12 cellular contexts compared by ENCODE assay signal in genomic region chr2:113078350-113078839, GRCh38. TPM values are rescaled to one million over a fixed set of nuclear protein-coding genes. Genes with fewer than 3 reads are reported as not detected.
A peak's percentile ranks its signal among the peaks of the same experiment; 100 is the strongest.
DNase-seq lines count a peak whose midpoint lies in the region; ATAC-seq, FAIRE-seq and TF ChIP-seq lines count a peak whose summit lies in the region.
"Had no signal": no experiment of that assay in that cellular context is flagged by ENCODE, and none has a peak within 500 bp of the region (broad histone marks: within the 10 kb centered on the region; RNA-seq: fewer than 3 reads in every experiment).

No MANE protein-coding gene starts in this region.

- no peak overlapping the region for H3K4me3 ChIP-seq in GM23248
- no peak overlapping the region for H3K4me3 ChIP-seq in Panc1 (ENCODE audit: low read depth in 2 of 2, low read length in 2 of 2)
- H3K4me3 ChIP-seq in skin epidermis = no peak overlapping the region
- H3K4me3 ChIP-seq: tibial artery had no signal

- peaks cover 5% of the 10 kb centered on the region; the same call in 1 of the 2 replicates for H3F3A ChIP-seq in GM23248 (ENCODE audit: insufficient read depth)

- CTCF ChIA-PET in Panc1 (lab: Charles Lee) = interaction anchor here (1.0 kb wide), 1 partner anchor 59 kb away, joined by 3 read pairs; no protein-coding TSS in a partner anchor

- TF ChIP-seq CTCF in Panc1 (IDR thresholded peaks at IDR 0.05) = no peak

- peaks cover 12% of the 10 kb centered on the region for H3K4me1 ChIP-seq in GM23248 (ENCODE audit: insufficient read depth)
- H3K4me1 ChIP-seq in Panc1 (ENCODE audit: control insufficient read depth, insufficient read depth, low read length) = no peaks in the 10 kb centered on the region
- H3K4me1 ChIP-seq: tibial artery had no signal

- FAIRE-seq in frontal cortex (lab: Jason Lieb, UNC) = no peak
- FAIRE-seq: endometrium had no signal

- POLR2A ChIA-PET in Panc1 (lab: Charles Lee) = no interaction called here

- no peaks in the 10 kb centered on the region for H4K20me1 ChIP-seq in GM23248 (ENCODE audit: insufficient read depth)

- WGBS in GM23248 (ENCODE audit: low coverage in 1 of 2, low lambda C conversion rate in 2 of 2, missing lambda C conversion rate in 2 of 2), 2 experiments = 28 to 31% methylated on average over 6 of the region's 6 CpGs

- BruUV-seq in Panc1 (replicated peaks; lab: Mats Ljungman, UMichigan) = no TSS peak

- H3K9me3 ChIP-seq in GM23248 (ENCODE audit: low read depth) = no peaks in the 10 kb centered on the region
- H3K9me3 ChIP-seq in Panc1 (ENCODE audit: control insufficient read depth, insufficient read depth, low read depth, low read length) = no peaks in the 10 kb centered on the region
- H3K9me3 ChIP-seq: tibial artery had no signal

- no peaks in the 10 kb centered on the region for H3K9me2 ChIP-seq in GM23248 (ENCODE audit: insufficient read depth)

- intact Hi-C loops in Panc1 (cut with micrococcal nuclease; ENCODE audit: unreplicated experiment) = no loop called here

- H3K9ac ChIP-seq in GM23248 = no peak overlapping the region

- H3K79me2 ChIP-seq in GM23248 (ENCODE audit: insufficient read depth) = no peaks in the 10 kb centered on the region

- H3K4me2 ChIP-seq in GM23248 (ENCODE audit: unreplicated experiment) = peak overlapping the region; percentile 23

- in situ Hi-C loops in GM23248 (cut with MboI) = no loop called here
- in situ Hi-C loops in Panc1 (cut with HindIII; ENCODE audit: low pct_unique_long_range_greater_than_20kb, low sequenced_read_pairs) = no loop called here

- H3K27me3 ChIP-seq in GM23248 (replicated peaks; ENCODE audit: insufficient read depth) = peaks cover 18% of the 10 kb centered on the region; the same call in 1 of the 2 replicates
- 0 out of 2 replicates have a peak, but pooled peaks cover 4% of the 10 kb centered on the region for H3K27me3 ChIP-seq in Panc1 (ENCODE audit: control insufficient read depth, insufficient read depth, low read length)

- H3K36me3 ChIP-seq in GM23248 (ENCODE audit: low read depth) (no peaks in the 10 kb centered on the region), Panc1 (ENCODE audit: control insufficient read depth, insufficient read depth, low read length) (no peaks in the 10 kb centered on the region)
- H3K36me3 ChIP-seq: tibial artery had no signal

- H3K27ac ChIP-seq in GM23248 = peak overlapping the region; percentile 40
- no peak overlapping the region for H3K27ac ChIP-seq in Panc1 (ENCODE audit: low read length)
- peak overlapping the region in 13 of 21 experiments; percentile 4 to 78 (median 62) for H3K27ac ChIP-seq in skin epidermis
- H3K27ac ChIP-seq: HL-60, tibial artery had no signal

- no peak overlapping the region for H2AFZ ChIP-seq in GM23248

- no peak; the same call in 1 of the 2 replicates for ATAC-seq in Panc1

- DNase-seq in GM23248 = peak; percentile 81
- DNase-seq in Panc1 (ENCODE audit: low read depth, low spot score) = peak; percentile 52
- peak; percentile 52 for DNase-seq in glomerular visceral epithelial cell (ENCODE audit: extremely low spot score)
- DNase-seq in stimulated activated CD4-positive, alpha-beta T cell treated with anti-CD3 and anti-CD28 coated beads, Interleukin-2, amount 100 ng/mL, for 24 hours = no peak
- no peak for DNase-seq in frontal cortex (ENCODE audit: low spot score in 2 of 2)
- no peak for DNase-seq in activated T-cell treated with anti-CD3 and anti-CD28 coated beads, Interleukin-2, amount 50 U/mL, for 48 hours
- DNase-seq: NCI-H1105; NK-92 treated with Interleukin-12 subunit alpha and Interleukin-12 subunit beta, amount 100 ng/mL, for 24 hours; tibial artery had no signal

RNA-seq across cellular contexts. Expression of gene IL1F10, which starts 10.6 kb away (rescaled TPM):
- not detected in 2 replicates for total RNA-seq in GM23248 (2014; rRNA removed; shearing (Covaris generic))
- not detected in 2 replicates for polyA plus RNA-seq in GM23248 (2016; fragmentation: Nextera tagmentation; extraction: Ambion mirVana)
- total RNA-seq in Panc1 (2021; ENCODE audit: unreplicated experiment) (not detected), frontal cortex (not detected)
- polyA plus RNA-seq in Panc1 (2012; ENCODE audit: insufficient read length) = not detected

RNA-seq across cellular contexts. Expression of gene IL36RN, which starts 19.4 kb away (rescaled TPM):
- not detected in 2 replicates for total RNA-seq in GM23248 (2014; rRNA removed; shearing (Covaris generic))
- polyA plus RNA-seq in GM23248 (2016; fragmentation: Nextera tagmentation; extraction: Ambion mirVana) = not detected in 2 replicates
- total RNA-seq in Panc1 (2021; ENCODE audit: unreplicated experiment) (not detected), frontal cortex (not detected)
- polyA plus RNA-seq in Panc1 (2012; ENCODE audit: insufficient read length) = not detected

RNA-seq across cellular contexts. Expression of gene IL36B, which starts 25.7 kb away (rescaled TPM):
- total RNA-seq in GM23248 (2014; rRNA removed; shearing (Covaris generic)) = not detected in 2 replicates
- polyA plus RNA-seq in GM23248 (2016; fragmentation: Nextera tagmentation; extraction: Ambion mirVana) = not detected in 2 replicates
- total RNA-seq in Panc1 (2021; ENCODE audit: unreplicated experiment) (not detected), frontal cortex (not detected)
- not detected for polyA plus RNA-seq in Panc1 (2012; ENCODE audit: insufficient read length)

RNA-seq across cellular contexts. Expression of gene IL1RN, which starts 49.0 kb away (rescaled TPM):
- total RNA-seq in GM23248 (2014; rRNA removed; shearing (Covaris generic)) = 2.4 TPM in 1 of 2 replicates, not detected in the other
- 0.14 TPM in 1 of 2 replicates, not detected in the other for polyA plus RNA-seq in GM23248 (2016; fragmentation: Nextera tagmentation; extraction: Ambion mirVana)
- total RNA-seq in Panc1 (2021; ENCODE audit: unreplicated experiment) = not detected
- polyA plus RNA-seq in Panc1 (2012; ENCODE audit: insufficient read length) = not detected
- total RNA-seq in frontal cortex = not detected

Comparison
In these comparisons a context has a peak if more than half of its experiments do, and no peak if none do; other contexts are left out.
1. DNase-seq: peak in GM23248 (single experiment), Panc1 (single experiment) and glomerular visceral epithelial cell (single experiment); none in stimulated activated CD4-positive, alpha-beta T cell treated with anti-CD3 and anti-CD28 coated beads, Interleukin-2, amount 100 ng/mL, for 24 hours (0 of 2), frontal cortex (0 of 2) and activated T-cell treated with anti-CD3 and anti-CD28 coated beads, Interleukin-2, amount 50 U/mL, for 48 hours (0 of 2).